Comparison of ENCODE assay signal across 9 cellular contexts in genomic region chr19:34428549-34429285, GRCh38. TPM values are rescaled to one million over a fixed set of nuclear protein-coding genes. Genes with fewer than 3 reads are reported as not detected.
DNase-seq lines count a peak whose midpoint lies in the region; ATAC-seq, FAIRE-seq and TF ChIP-seq lines count a peak whose summit lies in the region.
"Had no signal": no experiment of that assay in that cellular context is flagged by ENCODE, and none has a peak within 500 bp of the region (broad histone marks: within the 10 kb centered on the region; RNA-seq: fewer than 3 reads in every experiment).

No MANE protein-coding gene starts in this region.

- 0 to 1% methylated on average over 20 to 68 of the region's 68 CpGs for WGBS in testis, 2 donors

- no peaks in the 10 kb centered on the region for H3K36me3 ChIP-seq in testis (ENCODE audit: low read depth, missing control alignments)

- peaks cover 25% of the 10 kb centered on the region for H3K4me1 ChIP-seq in testis

- peak overlapping the region; percentile 94 to 95 for H3K27ac ChIP-seq in testis

- intact Hi-C loops in testis (cut with DNase I; ENCODE audit: low total_unique reads), result no loop called here

- peak; percentile 30 for DNase-seq in Daoy (ENCODE audit: low read depth)
- peak; percentile 38 for DNase-seq in HTR-8/SVneo (ENCODE audit: insufficient read length, low spot score)
- DNase-seq in epidermal melanocyte (ENCODE audit: insufficient read length, low spot score), result peak; percentile 22
- DNase-seq in mucosa of gallbladder (ENCODE audit: low spot score), result peak; percentile 11
- peak; percentile 44 for DNase-seq in testis
- DNase-seq in kidney glomerular epithelial cell (lab: John Stamatoyannopoulos, UW), result no peak

- TF ChIP-seq POLR2A in testis (IDR thresholded peaks at IDR 0.05), result no peak

- H3K4me3 ChIP-seq in WI38 (ENCODE audit: low read depth, low read length), result peak overlapping the region; percentile 92
- peak overlapping the region; percentile 94 to 95 for H3K4me3 ChIP-seq in testis

- no peaks in the 10 kb centered on the region for H3K27me3 ChIP-seq in testis

- FAIRE-seq in HTR-8/SVneo (lab: Jason Lieb, UNC), result no peak
- FAIRE-seq: colon had no signal

- H3K9me3 ChIP-seq in testis, result no peaks in the 10 kb centered on the region

- TF ChIP-seq CTCF in WI38 (IDR thresholded peaks at IDR 0.05; ENCODE audit: low read depth, low read length) (no peak), testis (IDR thresholded peaks at IDR 0.05) (no peak)

- peak; percentile 35 for ATAC-seq in GM21367 (IDR thresholded peaks at IDR 0.05; ENCODE audit: unreplicated experiment)

RNA-seq across cellular contexts. Expression of gene UBA2, which starts 0.5 kb away (rescaled TPM):
- total RNA-seq in Daoy (2014; rRNA removed; shearing (Covaris generic)), result 289 and 291 TPM in 2 replicates
- total RNA-seq in mucosa of gallbladder (55.4 TPM), testis (100 to 1,000 TPM; 181 to 184 TPM)
- 213 TPM for polyA plus RNA-seq in testis (ENCODE audit: insufficient read depth, low read depth, low replicate concordance)

RNA-seq across cellular contexts. Expression of gene PDCD2L, which starts 24.5 kb away (rescaled TPM):
- total RNA-seq in Daoy (2014; rRNA removed; shearing (Covaris generic)), result 73.5 and 80.1 TPM in 2 replicates
- total RNA-seq in mucosa of gallbladder (5.7 TPM), testis (10 to 100 TPM; 33.8 to 35.1 TPM)
- polyA plus RNA-seq in testis (ENCODE audit: insufficient read depth, low read depth, low replicate concordance), result 29.0 TPM

RNA-seq across cellular contexts. Expression of gene WTIP, which starts 52.8 kb away (rescaled TPM):
- 0.83 and 8.3 TPM in 2 replicates for total RNA-seq in Daoy (2014; rRNA removed; shearing (Covaris generic))
- 24.0 TPM for total RNA-seq in mucosa of gallbladder
- total RNA-seq in testis, result 10 to 100 TPM; 25.6 to 41.3 TPM
- polyA plus RNA-seq in testis (ENCODE audit: insufficient read depth, low read depth, low replicate concordance), result 22.8 TPM
